1 cellular context compared by ENCODE assay signal in genomic region chr1:228513244-228513900, GRCh38.
TF ChIP-seq lines count a peak whose summit lies in the region.

No MANE protein-coding gene starts in this region.

TF ChIP-seq in K562, 482 proteins besides CTCF, POLR2A, EP300 and RAD21 (continued from another document and continues in another):
- TF ChIP-seq IRF9 (tag; IDR thresholded peaks at IDR 0.05) (peak; percentile 80; the same call in 1 of the 2 replicates), EP400 (IDR thresholded peaks at IDR 0.05) (peak; percentile 81), ZNF696 (CRISPR knock-in tag; conservative IDR thresholded peaks at IDR 0.05) (no peak), PHF21A (IDR thresholded peaks at IDR 0.05; ENCODE audit: borderline replicate concordance, low read depth) (peak; percentile 93), ZC3H8 (IDR thresholded peaks at IDR 0.05) (no peak), LCOR (CRISPR knock-in tag; IDR thresholded peaks at IDR 0.05) (peak; percentile 81), ZNF280B (CRISPR knock-in tag; IDR thresholded peaks at IDR 0.05) (no peak), ZNF766 (CRISPR knock-in tag; conservative IDR thresholded peaks at IDR 0.05) (peak; percentile 94), ZNF175 (CRISPR knock-in tag; IDR thresholded peaks at IDR 0.05; ENCODE audit: low read depth) (peak; percentile 95), CTCFL (IDR thresholded peaks at IDR 0.05; ENCODE audit: borderline replicate concordance, insufficient read depth, low read depth, low read length, poor library complexity, severe bottlenecking) (no peak), BRCA1 (IDR thresholded peaks at IDR 0.05) (no peak), BRCA1 (CRISPR knock-in tag; IDR thresholded peaks at IDR 0.05) (no peak), ZBTB40 (IDR thresholded peaks at IDR 0.05) (no peak), ZBTB40 (CRISPR knock-in tag; IDR thresholded peaks at IDR 0.05) (no peak), ZNF24 (IDR thresholded peaks at IDR 0.05) (peak; percentile 63; the same call in 1 of the 2 replicates), ZNF124 (CRISPR knock-in tag; IDR thresholded peaks at IDR 0.05) (no peak), ATF4 (CRISPR knock-in tag; IDR thresholded peaks at IDR 0.05) (peak; percentile 78), JUN (IDR thresholded peaks at IDR 0.05; ENCODE audit: borderline replicate concordance, low read depth, low read length) (0 out of 2 replicates have a peak, but pooled peaks have one; percentile 54), JUN (CRISPR knock-in tag; IDR thresholded peaks at IDR 0.05; ENCODE audit: borderline replicate concordance) (peak; percentile 83; the same call in 1 of the 2 replicates), CREB1 (IDR thresholded peaks at IDR 0.05) (peak; percentile 83), CREB1 (CRISPR knock-in tag; IDR thresholded peaks at IDR 0.05) (0 out of 2 replicates have a peak, but pooled peaks have one; percentile 12), PURB (CRISPR knock-in tag; IDR thresholded peaks at IDR 0.05; ENCODE audit: low read depth) (no peak), RBM15 (IDR thresholded peaks at IDR 0.05; ENCODE audit: insufficient read depth, low read length) (no peak), GTF2F1 (IDR thresholded peaks at IDR 0.05; ENCODE audit: low read depth, low read length) (no peak), NFIC (IDR thresholded peaks at IDR 0.05) (peak; percentile 99), SMC3 (conservative IDR thresholded peaks at IDR 0.05; ENCODE audit: insufficient read depth, low read depth, low read length) (peak; percentile 8; the same call in 1 of the 2 replicates), NCOA6 (IDR thresholded peaks at IDR 0.05) (peak; percentile 49; the same call in 1 of the 2 replicates), MAFG (tag; conservative IDR thresholded peaks at IDR 0.05) (no peak), HES1 (IDR thresholded peaks at IDR 0.05; ENCODE audit: low read depth) (peak; percentile 94), ZBTB49 (CRISPR knock-in tag; IDR thresholded peaks at IDR 0.05; ENCODE audit: borderline replicate concordance) (no peak), NRF1 (conservative IDR thresholded peaks at IDR 0.05 in 1 of 2, IDR thresholded peaks at IDR 0.05 in 1 of 2) (peak in 1 of 2 experiments; percentile 23; a peak in 3 of 4 replicates), RNF2 (IDR thresholded peaks at IDR 0.05) (peak; percentile 94), SIN3B (IDR thresholded peaks at IDR 0.05; ENCODE audit: low read depth) (no peak), ZNF655 (CRISPR knock-in tag; IDR thresholded peaks at IDR 0.05) (no peak), CXXC5 (CRISPR knock-in tag; IDR thresholded peaks at IDR 0.05) (peak; percentile 99), NR2C1 (IDR thresholded peaks at IDR 0.05) (peak; percentile 55; the same call in 1 of the 2 replicates), NR2C1 (tag; IDR thresholded peaks at IDR 0.05) (0 out of 2 replicates have a peak, but pooled peaks have one; percentile 37), NCOA2 (IDR thresholded peaks at IDR 0.05; ENCODE audit: partially characterized antibody in 2 of 2) (no peak), JUND (IDR thresholded peaks at IDR 0.05; ENCODE audit: borderline replicate concordance, low read depth, low read length) (peak; percentile 79), JUND (tag; IDR thresholded peaks at IDR 0.05; ENCODE audit: borderline replicate concordance, low read depth, low read length) (peak; percentile 73; the same call in 1 of the 3 replicates)
